ENCODE assay signal across 1 cellular context in genomic region chr1:82161651-82162238, GRCh38.
TF ChIP-seq lines count a peak whose summit lies in the region.

No MANE protein-coding gene starts in this region.

TF ChIP-seq in H1, 55 proteins besides CTCF, POLR2A, EP300 and RAD21 (continued from another document):
- TF ChIP-seq CHD7 (IDR thresholded peaks at IDR 0.05; ENCODE audit: insufficient replicate concordance, low read length) (no peak), RXRA (IDR thresholded peaks at IDR 0.05; ENCODE audit: insufficient read depth, low read depth, low read length) (no peak), SIX5 (IDR thresholded peaks at IDR 0.05; ENCODE audit: low read depth, low read length) (no peak), SP2 (IDR thresholded peaks at IDR 0.05; ENCODE audit: low read length) (no peak)
TF ChIP-seq in H1: peak in this region for 0.
